In genomic region chr14:94132285-94132887, GRCh38 we compare ENCODE assay signal across 8 cellular contexts. TPM values are rescaled to one million over a fixed set of nuclear protein-coding genes. Genes with fewer than 3 reads are reported as not detected.
DNase-seq lines count a peak whose midpoint lies in the region; ATAC-seq and TF ChIP-seq lines count a peak whose summit lies in the region.

No MANE protein-coding gene starts in this region.

- H3K4me1 Mint-ChIP-seq in MCF 10A (ENCODE audit: insufficient read depth, unreplicated experiment) = peaks cover 9% of the 10 kb centered on the region

- peak; percentile 77 for TF ChIP-seq CTCF in MCF 10A (IDR thresholded peaks at IDR 0.05; ENCODE audit: unreplicated experiment)

- POLR2A ChIA-PET in MCF 10A (lab: Yijun Ruan, JAX) = interaction anchor here (0.7 to 1.0 kb wide), 4 partner anchors 36 to 107 kb away, joined by 3 to 10 read pairs (median 3); partner anchors contain the start of genes DDX24 and IFI27L1

- no TSS peak for BruUV-seq in MCF 10A (replicated peaks; lab: Mats Ljungman, UMichigan)

- peak; percentile 44 for ATAC-seq in GM18520 (IDR thresholded peaks at IDR 0.05; ENCODE audit: unreplicated experiment)
- ATAC-seq in HG03135 (IDR thresholded peaks at IDR 0.05; ENCODE audit: unreplicated experiment) = no peak

- intact Hi-C loops in MCF 10A (cut with micrococcal nuclease) = loop anchor here (1.0 to 10.0 kb wide), 2 partner anchors 354 to 552 kb away; no protein-coding TSS in a partner anchor

- H3K36me3 Mint-ChIP-seq in MCF 10A (ENCODE audit: insufficient read depth, unreplicated experiment) = no peaks in the 10 kb centered on the region

- DNase-seq in AG20443 (ENCODE audit: low spot score) (peak; percentile 61), NCI-H1436 treated with DMSO at 0.1 percent for 48 hours (lab: John Stamatoyannopoulos, UW) (peak; percentile 10), T-helper 1 cell (peak in 4 of 5 donors; percentile 35 to 70 (median 52)), MCF 10A (ENCODE audit: unreplicated experiment) (peak; percentile 81), kidney tubule cell (ENCODE audit: low spot score) (peak; percentile 69)
- peak; percentile 34 for DNase-seq in stimulated activated CD8-positive, alpha-beta memory T cell treated with anti-CD3 and anti-CD28 coated beads, Interleukin-15, amount 100 ng/mL, for 1 hour (ENCODE audit: low read depth)

- no peak overlapping the region for H3K27ac Mint-ChIP-seq in MCF 10A (ENCODE audit: low read depth, unreplicated experiment)

- no peaks in the 10 kb centered on the region for H3K27me3 Mint-ChIP-seq in MCF 10A (ENCODE audit: insufficient read depth, unreplicated experiment)

- H3K9me3 Mint-ChIP-seq in MCF 10A (ENCODE audit: unreplicated experiment) = peaks cover 9% of the 10 kb centered on the region

- no peak overlapping the region for H3K4me3 Mint-ChIP-seq in MCF 10A (ENCODE audit: unreplicated experiment)

- CTCF ChIA-PET in MCF 10A (lab: Yijun Ruan, JAX) = interaction anchor here (0.6 to 3.6 kb wide), 38 partner anchors 10 to 961 kb away, joined by 3 to 38 read pairs (median 4); partner anchors contain the start of genes IFI27 and PPP4R4

RNA-seq across cellular contexts. Expression of gene IFI27L2, which starts 3.0 kb away (rescaled TPM):
- 44.3 and 59.3 TPM in 2 replicates for total RNA-seq in MCF 10A (2022)

RNA-seq across cellular contexts. Expression of gene IFI27, which starts 21.9 kb away (rescaled TPM):
- 0.63 and 2.0 TPM in 2 replicates for total RNA-seq in MCF 10A (2022)

RNA-seq across cellular contexts. Expression of gene PPP4R4, which starts 41.7 kb away (rescaled TPM):
- 0.66 and 0.91 TPM in 2 replicates for total RNA-seq in MCF 10A (2022)

RNA-seq across cellular contexts. Expression of gene IFI27L1, which starts 51.3 kb away (rescaled TPM):
- total RNA-seq in MCF 10A (2022) = 18.4 and 20.2 TPM in 2 replicates

RNA-seq across cellular contexts. Expression of gene DDX24, which starts 51.4 kb away (rescaled TPM):
- total RNA-seq in MCF 10A (2022) = 126 and 135 TPM in 2 replicates

Comparison
In these comparisons a context has a peak if more than half of its experiments do, and no peak if none do; other contexts are left out.
1. DNase-seq: peak in every context shown above with its lines; median percentile 81 in MCF 10A; 69 in kidney tubule cell; 61 in AG20443; 52 in T-helper 1 cell; 34 in stimulated activated CD8-positive, alpha-beta memory T cell treated with anti-CD3 and anti-CD28 coated beads, Interleukin-15, amount 100 ng/mL, for 1 hour; 10 in NCI-H1436 treated with DMSO at 0.1 percent for 48 hours.